ENCODE assay signal across 30 cellular contexts in the genomic region with DNA sequence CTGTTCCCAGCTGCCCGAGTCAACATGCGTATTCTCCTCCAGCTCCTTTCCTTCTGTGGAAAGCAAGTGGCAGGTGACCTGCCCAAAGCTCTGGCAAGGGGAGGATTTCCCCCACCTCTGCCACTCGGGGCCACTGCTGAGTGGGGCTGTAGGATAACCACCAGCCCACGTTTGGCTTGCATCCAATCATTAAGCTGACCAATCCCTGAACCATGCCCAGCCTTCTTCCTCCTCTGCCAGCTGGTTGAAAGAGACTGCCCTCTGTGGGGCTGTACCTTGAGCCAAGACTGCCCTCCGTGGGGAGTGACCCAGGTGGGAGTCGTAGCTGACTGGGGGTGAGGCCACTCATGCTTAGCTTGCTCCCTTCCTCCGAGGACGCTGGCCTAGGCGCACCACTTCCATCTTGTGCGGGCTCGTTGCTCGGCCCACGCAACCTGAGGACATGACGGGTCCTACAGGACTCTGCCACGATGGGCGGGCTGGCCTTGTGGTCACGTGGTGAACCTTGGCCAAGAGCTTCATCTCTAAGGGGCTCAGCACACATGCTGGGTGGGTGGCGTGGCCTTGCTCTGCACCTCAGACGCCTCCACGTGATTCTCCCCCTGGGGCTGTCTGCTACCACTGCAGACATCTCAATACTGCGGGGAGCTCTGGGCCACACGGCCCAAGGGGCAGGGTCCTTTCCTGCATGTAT.
A peak's percentile ranks its signal among the peaks of the same experiment; 100 is the strongest.
DNase-seq lines count a peak whose midpoint lies in the region; TF ChIP-seq lines count a peak whose summit lies in the region.
"Had no signal": no experiment of that assay in that cellular context is flagged by ENCODE, and none has a peak within 500 bp of the region (broad histone marks: within the 10 kb centered on the region; RNA-seq: fewer than 3 reads in every experiment).

No MANE protein-coding gene starts in this region.

- H3K14ac ChIP-seq in neuronal stem cell (ENCODE audit: low read length): no peak overlapping the region

- no peak overlapping the region for H3K9ac ChIP-seq in neuronal stem cell (ENCODE audit: low read depth, low read length, poor library complexity)

- H3K27ac ChIP-seq in left ventricle myocardium inferior (replicated peaks) (no peak overlapping the region), VCaP (peak overlapping the region; percentile 71), neuronal stem cell (replicated peaks; ENCODE audit: low read length) (no peak overlapping the region), hepatocyte (no peak overlapping the region)
- H3K27ac ChIP-seq: ascending aorta, epithelial cell of prostate, thoracic aorta had no signal

- H3K79me2 ChIP-seq in hepatocyte: no peaks in the 10 kb centered on the region

- no peak overlapping the region for H2AK5ac ChIP-seq in neuronal stem cell (ENCODE audit: low read depth, low read length)

- H3K4me1 ChIP-seq in left ventricle myocardium inferior (peaks cover 15% of the 10 kb centered on the region), neuronal stem cell (ENCODE audit: control insufficient read depth in 2 of 2, insufficient read depth in 1 of 2, low read depth in 1 of 2, low read length in 2 of 2) (no peaks in the 10 kb centered on the region), hepatocyte (ENCODE audit: insufficient read depth) (no peaks in the 10 kb centered on the region), Caco-2 (no peaks in the 10 kb centered on the region)
- H3K4me1 ChIP-seq: ascending aorta had no signal

- no peak overlapping the region for H3K4me3 ChIP-seq in left ventricle myocardium inferior
- H3K4me3 ChIP-seq in neuronal stem cell (ENCODE audit: low read length in 2 of 2): no peak overlapping the region
- H3K4me3 ChIP-seq in hepatocyte: no peak overlapping the region
- no peak overlapping the region for H3K4me3 ChIP-seq in Caco-2 (ENCODE audit: low read depth, low read length)
- H3K4me3 ChIP-seq: ascending aorta, heart left ventricle, smooth muscle cell, thoracic aorta had no signal

- H3K4me1 Mint-ChIP-seq in Caco-2 (ENCODE audit: low read depth, unreplicated experiment): no peaks in the 10 kb centered on the region

- H3K27me3 ChIP-seq in left ventricle myocardium inferior (ENCODE audit: low read depth): no peaks in the 10 kb centered on the region
- no peaks in the 10 kb centered on the region for H3K27me3 ChIP-seq in neuronal stem cell (ENCODE audit: control insufficient read depth in 3 of 3, insufficient read depth in 3 of 3, low read depth in 1 of 3, low read length in 3 of 3)
- H3K27me3 ChIP-seq in hepatocyte: no peaks in the 10 kb centered on the region
- H3K27me3 ChIP-seq in Caco-2 (replicated peaks; ENCODE audit: control insufficient read depth, insufficient read depth, low read length): no peaks in the 10 kb centered on the region
- H3K27me3 ChIP-seq: ascending aorta, heart left ventricle had no signal

- no peak overlapping the region for H3K4me3 Mint-ChIP-seq in Caco-2 (ENCODE audit: unreplicated experiment)
- H3K4me3 Mint-ChIP-seq: activated naive CD4-positive, alpha-beta T cell treated with anti-CD3 and anti-CD28 coated beads for 36 hours; stimulated activated naive B cell treated with anti-CD40 and anti-IgM and Interleukin-4, amounts not matched to agents 10 μg/mL and 1 μg/mL and 100 μg/mL, for 72 hours had no signal

- peak overlapping the region; percentile 25 for H3K18ac ChIP-seq in neuronal stem cell (ENCODE audit: low read length)

- H3K23ac ChIP-seq in neuronal stem cell (ENCODE audit: low read depth, low read length, poor library complexity): no peak overlapping the region

- H3K4me2 ChIP-seq in neuronal stem cell (ENCODE audit: insufficient read depth, low read length, poor library complexity, severe bottlenecking) (no peak overlapping the region), hepatocyte (no peak overlapping the region)
- H3K4me2 ChIP-seq: smooth muscle cell had no signal

- H3K9me2 ChIP-seq in hepatocyte (replicated peaks; ENCODE audit: insufficient read depth): no peaks in the 10 kb centered on the region

- H4K20me1 ChIP-seq in hepatocyte (ENCODE audit: insufficient read depth, poor library complexity, severe bottlenecking): no peaks in the 10 kb centered on the region

- H3K27ac Mint-ChIP-seq in Caco-2 (ENCODE audit: unreplicated experiment): no peak overlapping the region
- H3K27ac Mint-ChIP-seq: activated naive CD4-positive, alpha-beta T cell treated with anti-CD3 and anti-CD28 coated beads for 36 hours; stimulated activated naive B cell treated with anti-CD40 and anti-IgM and Interleukin-4, amounts not matched to agents 10 μg/mL and 1 μg/mL and 100 μg/mL, for 72 hours had no signal

- H2BK5ac ChIP-seq in neuronal stem cell (ENCODE audit: low read length): no peak overlapping the region

- peaks cover 20% of the 10 kb centered on the region for H3K9me3 ChIP-seq in left ventricle myocardium inferior (replicated peaks)
- peaks cover 13 to 23% of the 10 kb centered on the region in 2 donors for H3K9me3 ChIP-seq in neuronal stem cell (replicated peaks in 1 of 2; ENCODE audit: control insufficient read depth in 2 of 2, insufficient read depth in 1 of 2, low read depth in 1 of 2, low read length in 2 of 2)
- H3K9me3 ChIP-seq in hepatocyte (ENCODE audit: low read depth): no peaks in the 10 kb centered on the region
- no peaks in the 10 kb centered on the region for H3K9me3 ChIP-seq in Caco-2

- H3K36me3 Mint-ChIP-seq in Caco-2 (ENCODE audit: insufficient read depth, unreplicated experiment): no peaks in the 10 kb centered on the region
- H3K36me3 Mint-ChIP-seq: CD4-positive, CD25-positive, alpha-beta regulatory T cell had no signal

- no peak overlapping the region for H2BK15ac ChIP-seq in neuronal stem cell (ENCODE audit: low read length)

- peak overlapping the region; percentile 53 for H4K91ac ChIP-seq in neuronal stem cell (ENCODE audit: low read depth, low read length, poor library complexity)

- no peaks in the 10 kb centered on the region for H3K79me1 ChIP-seq in neuronal stem cell (ENCODE audit: low read depth, low read length)

- no peak overlapping the region for H2BK12ac ChIP-seq in neuronal stem cell (ENCODE audit: low read length)

- H3K36me3 ChIP-seq in left ventricle myocardium inferior (no peaks in the 10 kb centered on the region), neuronal stem cell (replicated peaks in 1 of 2; ENCODE audit: control insufficient read depth in 2 of 2, insufficient read depth in 2 of 2, low read length in 2 of 2) (no peaks in the 10 kb centered on the region), hepatocyte (replicated peaks; ENCODE audit: insufficient read depth, low read depth) (no peaks in the 10 kb centered on the region), Caco-2 (ENCODE audit: control insufficient read depth, insufficient read depth, low read length) (no peaks in the 10 kb centered on the region)
- H3K36me3 ChIP-seq: ascending aorta, heart left ventricle, thoracic aorta had no signal

- POLR2A ChIA-PET in Caco-2 (lab: Charles Lee): no interaction called here

- DNase-seq in cardiac septum (ENCODE audit: low spot score) (peak; percentile 59), left ventricle myocardium inferior (no peak), neuronal stem cell (ENCODE audit: low spot score) (no peak), ureter (ENCODE audit: low spot score) (peak; percentile 33), hepatocyte (ENCODE audit: low spot score) (no peak), Caco-2 (no peak)
- DNase-seq in activated CD4-positive, alpha-beta T cell treated with anti-CD3 and anti-CD28 coated beads, Interleukin-2, amount 50 U/mL, for 1 hour: no peak
- DNase-seq: activated CD4-positive, alpha-beta T cell treated with anti-CD3 and anti-CD28 coated beads, Interleukin-2, amount 50 U/mL, for 4 hours; activated naive CD4-positive, alpha-beta T cell treated with anti-CD3 and anti-CD28 coated beads for 36 hours; activated T-cell treated with anti-CD3 and anti-CD28 coated beads, Interleukin-2, amount 50 U/mL, for 1 hour; caudate nucleus; CD4-positive, CD25-positive, alpha-beta regulatory T cell; DMS 273 treated with DMSO at 0.1 percent for 48 hours; HCEC 1CT; Kasumi-1; left colon; mesendoderm; MV-4-11; naive B cell; NCI-H1694; NCI-H69; occipital lobe; stimulated activated CD4-positive, alpha-beta T cell treated with anti-CD3 and anti-CD28 coated beads, Interleukin-2, amount 100 ng/mL, for 48 hours; stimulated activated naive B cell treated with anti-CD40 and anti-IgM and Interleukin-4, amounts not matched to agents 10 μg/mL and 1 μg/mL and 100 μg/mL, for 72 hours had no signal

- intact Hi-C loops in cardiac septum (cut with DNase I) (no loop called here), left ventricle myocardium inferior (cut with micrococcal nuclease) (no loop called here), Caco-2 (cut with micrococcal nuclease; ENCODE audit: unreplicated experiment) (no loop called here)

- no peaks in the 10 kb centered on the region for H3K27me3 Mint-ChIP-seq in Caco-2 (ENCODE audit: insufficient read depth, unreplicated experiment)
- H3K27me3 Mint-ChIP-seq: CD4-positive, CD25-positive, alpha-beta regulatory T cell; naive B cell; stimulated activated naive B cell treated with anti-CD40 and anti-IgM and Interleukin-4, amounts not matched to agents 10 μg/mL and 1 μg/mL and 100 μg/mL, for 72 hours had no signal

- TF ChIP-seq CTCF in left ventricle myocardium inferior (IDR thresholded peaks at IDR 0.05; ENCODE audit: borderline replicate concordance) (no peak), VCaP (conservative IDR thresholded peaks at IDR 0.05) (no peak), hepatocyte (IDR thresholded peaks at IDR 0.05; ENCODE audit: poor library complexity) (no peak), Caco-2 (IDR thresholded peaks at IDR 0.05; ENCODE audit: insufficient read depth in 1 of 2, low read depth in 1 of 2, low read length in 1 of 2, severe bottlenecking in 1 of 2, unreplicated experiment in 1 of 2) (no peak)

- no peak overlapping the region for H2BK120ac ChIP-seq in neuronal stem cell (ENCODE audit: low read depth, low read length)

- CTCF ChIA-PET in Caco-2 (lab: Charles Lee): no interaction called here

- H4K8ac ChIP-seq in neuronal stem cell (ENCODE audit: low read depth, low read length): no peak overlapping the region

- no peaks in the 10 kb centered on the region for H3K9me3 Mint-ChIP-seq in Caco-2 (ENCODE audit: unreplicated experiment)

- WGBS in neuronal stem cell (ENCODE audit: extremely low coverage in 2 of 2, insufficient read length in 2 of 2, insufficient replicate concordance in 1 of 2), 2 donors: no CpG with 5 or more reads among the region's 22 CpGs
- WGBS in hepatocyte (ENCODE audit: low lambda C conversion rate, missing lambda C conversion rate): 93% methylated on average over 22 of the region's 22 CpGs

- H3K4ac ChIP-seq in neuronal stem cell (ENCODE audit: low read length): no peak overlapping the region

- no TSS peak for BruUV-seq in Caco-2 (replicated peaks; lab: Mats Ljungman, UMichigan)

- H2AFZ ChIP-seq in neuronal stem cell (ENCODE audit: low read length) (no peak overlapping the region), hepatocyte (no peak overlapping the region)

Comparison
In these comparisons a context has a peak if more than half of its experiments do, and no peak if none do; other contexts are left out.
1. DNase-seq: peak in cardiac septum (single experiment) and ureter (single experiment); none in left ventricle myocardium inferior (single experiment), neuronal stem cell (single experiment), activated CD4-positive, alpha-beta T cell treated with anti-CD3 and anti-CD28 coated beads, Interleukin-2, amount 50 U/mL, for 1 hour (single experiment), hepatocyte (single experiment) and Caco-2 (0 of 2).